Comparison of ENCODE assay signal across 11 cellular contexts in the genomic region with DNA sequence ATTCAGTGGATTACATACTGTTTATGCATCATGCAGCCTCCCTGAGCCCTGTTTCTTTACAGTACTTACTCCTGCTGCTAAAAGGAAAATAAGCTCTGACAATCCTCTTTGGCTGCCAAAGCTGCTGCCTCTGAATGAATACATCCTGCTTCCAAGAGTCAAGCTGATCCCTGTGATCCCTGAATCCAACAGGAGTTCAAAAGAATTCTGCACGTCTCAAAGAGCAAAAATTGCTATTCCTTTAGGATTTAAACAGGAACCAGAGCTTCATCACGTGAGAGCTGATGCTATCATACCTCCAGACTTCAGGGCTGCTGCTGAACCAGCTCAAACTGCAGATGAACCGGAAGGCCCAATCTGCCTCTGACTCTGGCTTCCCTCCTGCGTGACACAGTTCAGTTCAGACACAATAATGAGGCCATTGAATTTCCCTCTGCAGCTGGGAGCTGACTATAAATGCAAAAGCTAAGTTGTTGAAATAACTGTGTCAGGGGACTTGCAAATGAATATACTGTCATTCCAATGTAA.
A peak's percentile ranks its signal among the peaks of the same experiment; 100 is the strongest.
DNase-seq lines count a peak whose midpoint lies in the region; ATAC-seq, FAIRE-seq and TF ChIP-seq lines count a peak whose summit lies in the region.
"Had no signal": no experiment of that assay in that cellular context is flagged by ENCODE, and none has a peak within 500 bp of the region (broad histone marks: within the 10 kb centered on the region; RNA-seq: fewer than 3 reads in every experiment).

No MANE protein-coding gene starts in this region.

- H3K4me3 ChIP-seq in liver (ENCODE audit: low read depth in 1 of 3, low read length in 3 of 3) (no peak overlapping the region), HepG2 (replicated peaks in 1 of 3; ENCODE audit: insufficient read depth in 1 of 3, low read depth in 2 of 3, low read length in 3 of 3) (no peak overlapping the region), right lobe of liver (no peak overlapping the region)

- H3K9ac ChIP-seq in liver (ENCODE audit: low read depth in 1 of 2, low read length in 2 of 2) (no peak overlapping the region), HepG2 (ENCODE audit: insufficient read depth, low read depth, low read length) (no peak overlapping the region)
- H3K9ac ChIP-seq: KMS-11 had no signal

- H3K4me3 Mint-ChIP-seq in brain, result peak overlapping the region; percentile 24 to 77 (median 60)
- no peak overlapping the region for H3K4me3 Mint-ChIP-seq in T-helper 17 cell
- H3K4me3 Mint-ChIP-seq in activated naive CD8-positive, alpha-beta T cell treated with anti-CD3 and anti-CD28 coated beads, Interleukin-2, amount 50 U/mL, for 24 hours, result no peak overlapping the region
- no peak overlapping the region for H3K4me3 Mint-ChIP-seq in activated naive CD4-positive, alpha-beta T cell treated with anti-CD3 and anti-CD28 coated beads for 36 hours
- H3K4me3 Mint-ChIP-seq: activated T-cell treated with anti-CD3 and anti-CD28 coated beads, Interleukin-2, amount 50 U/mL, for 24 hours; HFFc6 had no signal

- H3K4me2 ChIP-seq in HepG2 (ENCODE audit: low read depth, low read length), result no peak overlapping the region
- H3K4me2 ChIP-seq: KMS-11 had no signal

- no peaks in the 10 kb centered on the region for H4K20me1 ChIP-seq in HepG2 (ENCODE audit: insufficient read depth, low read length)

- TF ChIP-seq RAD21 in liver (IDR thresholded peaks at IDR 0.05) (peak in 1 of 2 donors; percentile 39), HepG2 (CRISPR knock-in tag; IDR thresholded peaks at IDR 0.05) (no peak)

- H3K36me3 Mint-ChIP-seq in brain (no peaks in the 10 kb centered on the region), T-helper 17 cell (ENCODE audit: low read depth) (no peaks in the 10 kb centered on the region)
- H3K36me3 Mint-ChIP-seq in activated naive CD8-positive, alpha-beta T cell treated with anti-CD3 and anti-CD28 coated beads, Interleukin-2, amount 50 U/mL, for 24 hours (ENCODE audit: low read depth), result no peaks in the 10 kb centered on the region
- no peaks in the 10 kb centered on the region for H3K36me3 Mint-ChIP-seq in activated naive CD4-positive, alpha-beta T cell treated with anti-CD3 and anti-CD28 coated beads for 36 hours (ENCODE audit: low read depth)

- POLR2A ChIA-PET in HepG2 (lab: Yijun Ruan, JAX), result no interaction called here

- H3K27ac Mint-ChIP-seq in brain (peak overlapping the region; percentile 50 to 99 (median 92)), T-helper 17 cell (no peak overlapping the region)
- H3K27ac Mint-ChIP-seq in activated naive CD8-positive, alpha-beta T cell treated with anti-CD3 and anti-CD28 coated beads, Interleukin-2, amount 50 U/mL, for 24 hours, result no peak overlapping the region
- no peak overlapping the region for H3K27ac Mint-ChIP-seq in activated naive CD4-positive, alpha-beta T cell treated with anti-CD3 and anti-CD28 coated beads for 36 hours
- H3K27ac Mint-ChIP-seq: activated T-cell treated with anti-CD3 and anti-CD28 coated beads, Interleukin-2, amount 50 U/mL, for 24 hours; HFFc6 had no signal

- TF ChIP-seq POLR2A in HepG2 (IDR thresholded peaks at IDR 0.05; ENCODE audit: insufficient read depth in 1 of 2, low read depth in 2 of 2, low read length in 2 of 2), result no peak
- no peak for TF ChIP-seq POLR2A in right lobe of liver (IDR thresholded peaks at IDR 0.05)

- peaks cover 0 to 3% (median 0%) of the 10 kb centered on the region in 5 experiments for H3K9me3 Mint-ChIP-seq in brain
- peaks cover 4% of the 10 kb centered on the region for H3K9me3 Mint-ChIP-seq in activated naive CD8-positive, alpha-beta T cell treated with anti-CD3 and anti-CD28 coated beads, Interleukin-2, amount 50 U/mL, for 24 hours
- H3K9me3 Mint-ChIP-seq in activated naive CD4-positive, alpha-beta T cell treated with anti-CD3 and anti-CD28 coated beads for 36 hours, result peaks cover 2% of the 10 kb centered on the region

- H3K79me2 ChIP-seq in HepG2 (ENCODE audit: insufficient read depth, low read length), result no peaks in the 10 kb centered on the region

- WGBS in liver, result 52% methylated on average over 4 of the region's 4 CpGs
- WGBS in HepG2 (ENCODE audit: low lambda C conversion rate), result 0% methylated on average over 4 of the region's 4 CpGs
- 42% methylated on average over 3 of the region's 4 CpGs for WGBS in right lobe of liver (ENCODE audit: insufficient coverage, low coverage, low lambda C conversion rate, missing lambda C conversion rate)

- H2AFZ ChIP-seq in HepG2 (ENCODE audit: low read length), result no peak overlapping the region

- H3K27me3 ChIP-seq in liver (ENCODE audit: control insufficient read depth in 4 of 4, insufficient read depth in 4 of 4, low read length in 3 of 4) (no peaks in the 10 kb centered on the region), HepG2 (ENCODE audit: control insufficient read depth in 1 of 2, insufficient read depth in 2 of 2, low read length in 2 of 2) (no peaks in the 10 kb centered on the region), right lobe of liver (no peaks in the 10 kb centered on the region)

- TF ChIP-seq EP300 in HepG2 (IDR thresholded peaks at IDR 0.05; ENCODE audit: low read depth in 2 of 2, low read length in 2 of 2) (no peak), HepG2 (CRISPR knock-in tag; IDR thresholded peaks at IDR 0.05; ENCODE audit: borderline replicate concordance) (no peak)

- CTCF ChIA-PET in HepG2 (lab: Yijun Ruan, JAX; ENCODE audit: low intra/inter-chr PET ratio, low total read pairs), result no interaction called here
- CTCF ChIA-PET in activated naive CD4-positive, alpha-beta T cell treated with anti-CD3 and anti-CD28 coated beads for 36 hours (lab: Charles Lee), result no interaction called here

- H3K4me1 Mint-ChIP-seq in brain, result peaks cover 65% of the 10 kb centered on the region
- H3K4me1 Mint-ChIP-seq in T-helper 17 cell, result no peaks in the 10 kb centered on the region
- H3K4me1 Mint-ChIP-seq in activated naive CD8-positive, alpha-beta T cell treated with anti-CD3 and anti-CD28 coated beads, Interleukin-2, amount 50 U/mL, for 24 hours, result no peaks in the 10 kb centered on the region
- H3K4me1 Mint-ChIP-seq in activated naive CD4-positive, alpha-beta T cell treated with anti-CD3 and anti-CD28 coated beads for 36 hours (ENCODE audit: low read depth), result no peaks in the 10 kb centered on the region

- in situ Hi-C loops in HepG2 (cut with HindIII; ENCODE audit: extremely low pct_ligation_motif_present, low pct_unique_long_range_greater_than_20kb), result no loop called here

- DNase-seq in HepG2 (ENCODE audit: low spot score), result no peak
- peak in 1 of 3 donors; percentile 49 for DNase-seq in right lobe of liver
- no peak for DNase-seq in T-helper 17 cell
- no peak for DNase-seq in activated naive CD8-positive, alpha-beta T cell treated with anti-CD3 and anti-CD28 coated beads, Interleukin-2, amount 50 U/mL, for 24 hours
- DNase-seq in activated naive CD4-positive, alpha-beta T cell treated with anti-CD3 and anti-CD28 coated beads for 36 hours, result no peak
- DNase-seq: activated T-cell treated with anti-CD3 and anti-CD28 coated beads, Interleukin-2, amount 50 U/mL, for 24 hours; HFFc6 had no signal

- no peak for FAIRE-seq in HepG2 (lab: Jason Lieb, UNC)

- TF ChIP-seq CTCF in liver (IDR thresholded peaks at IDR 0.05; ENCODE audit: low read depth, low read length, missing input control) (no peak), HepG2 (CRISPR knock-in tag; IDR thresholded peaks at IDR 0.05) (no peak), brain (conservative IDR thresholded peaks at IDR 0.05) (no peak), right lobe of liver (IDR thresholded peaks at IDR 0.05) (no peak)

- H3K9me3 ChIP-seq in liver (ENCODE audit: control insufficient read depth in 4 of 4, low read length in 3 of 4) (no peaks in the 10 kb centered on the region), HepG2 (ENCODE audit: low read length) (peaks cover 70% of the 10 kb centered on the region), right lobe of liver (no peaks in the 10 kb centered on the region), T-helper 17 cell (ENCODE audit: control insufficient read depth, low read length, poor library complexity, severe bottlenecking) (no peaks in the 10 kb centered on the region)

- ATAC-seq in HepG2, result no peak
- ATAC-seq in right lobe of liver, result peak; percentile 76 to 90 (median 88)
- no peak for ATAC-seq in GM18861 (IDR thresholded peaks at IDR 0.05; ENCODE audit: unreplicated experiment)
- no peak for ATAC-seq in T-helper 17 cell
- no peak for ATAC-seq in activated naive CD8-positive, alpha-beta T cell treated with anti-CD3 and anti-CD28 coated beads, Interleukin-2, amount 50 U/mL, for 24 hours

- H3K27ac ChIP-seq in liver (ENCODE audit: low read depth in 1 of 2, low read length in 2 of 2) (no peak overlapping the region), HepG2 (ENCODE audit: extremely low read length, insufficient read depth, low read length) (no peak overlapping the region), right lobe of liver (no peak overlapping the region)
- H3K27ac ChIP-seq: KMS-11 had no signal

- BruUV-seq in HepG2 (replicated peaks; lab: Mats Ljungman, UMichigan), result no TSS peak

- H3K4me1 ChIP-seq in liver (ENCODE audit: control insufficient read depth in 4 of 4, insufficient read depth in 4 of 4, low read length in 3 of 4) (no peaks in the 10 kb centered on the region), HepG2 (ENCODE audit: insufficient read depth, low read length) (no peaks in the 10 kb centered on the region), right lobe of liver (no peaks in the 10 kb centered on the region)

- H3K27me3 Mint-ChIP-seq in brain (peaks cover 4% of the 10 kb centered on the region), T-helper 17 cell (no peaks in the 10 kb centered on the region)
- H3K27me3 Mint-ChIP-seq in activated naive CD8-positive, alpha-beta T cell treated with anti-CD3 and anti-CD28 coated beads, Interleukin-2, amount 50 U/mL, for 24 hours, result no peaks in the 10 kb centered on the region
- no peaks in the 10 kb centered on the region for H3K27me3 Mint-ChIP-seq in activated naive CD4-positive, alpha-beta T cell treated with anti-CD3 and anti-CD28 coated beads for 36 hours (ENCODE audit: low read depth)
- H3K27me3 Mint-ChIP-seq: activated T-cell treated with anti-CD3 and anti-CD28 coated beads, Interleukin-2, amount 50 U/mL, for 24 hours had no signal

- intact Hi-C loops in HepG2 (cut with micrococcal nuclease; ENCODE audit: unreplicated experiment) (no loop called here), right lobe of liver (cut with DNase I) (no loop called here)
- intact Hi-C loops in activated naive CD4-positive, alpha-beta T cell treated with anti-CD3 and anti-CD28 coated beads for 36 hours (cut with micrococcal nuclease), result no loop called here

- H3K36me3 ChIP-seq in liver (ENCODE audit: control insufficient read depth in 4 of 4, insufficient read depth in 3 of 4, low read depth in 1 of 4, low read length in 3 of 4), result no peaks in the 10 kb centered on the region
- H3K36me3 ChIP-seq in HepG2 (replicated peaks in 1 of 2; ENCODE audit: control insufficient read depth in 1 of 2, insufficient read depth in 2 of 2, low read length in 2 of 2), result no peaks in the 10 kb centered on the region
- H3K36me3 ChIP-seq in right lobe of liver, result no peaks in the 10 kb centered on the region

TF ChIP-seq in liver, 16 proteins besides CTCF, POLR2A, EP300 and RAD21 (continues in another document):
- TF ChIP-seq GABPA (IDR thresholded peaks at IDR 0.05 in 1 of 2, conservative IDR thresholded peaks at IDR 0.05 in 1 of 2), result no peak
- TF ChIP-seq JUND (IDR thresholded peaks at IDR 0.05), result no peak

Comparison
In these comparisons a context has a peak if more than half of its experiments do, and no peak if none do; other contexts are left out.
1. ATAC-seq: peak in right lobe of liver (4 of 4); none in HepG2 (single experiment), GM18861 (single experiment), T-helper 17 cell (single experiment) and activated naive CD8-positive, alpha-beta T cell treated with anti-CD3 and anti-CD28 coated beads, Interleukin-2, amount 50 U/mL, for 24 hours (single experiment).
2. H3K27ac Mint-ChIP-seq: peak in brain (5 of 5); none in T-helper 17 cell (single experiment), activated naive CD8-positive, alpha-beta T cell treated with anti-CD3 and anti-CD28 coated beads, Interleukin-2, amount 50 U/mL, for 24 hours (single experiment) and activated naive CD4-positive, alpha-beta T cell treated with anti-CD3 and anti-CD28 coated beads for 36 hours (single experiment).
3. H3K4me3 Mint-ChIP-seq: peak in brain (5 of 5); none in T-helper 17 cell (single experiment), activated naive CD8-positive, alpha-beta T cell treated with anti-CD3 and anti-CD28 coated beads, Interleukin-2, amount 50 U/mL, for 24 hours (single experiment) and activated naive CD4-positive, alpha-beta T cell treated with anti-CD3 and anti-CD28 coated beads for 36 hours (single experiment).